ENCODE assay signal across 8 cellular contexts in genomic region chr14:23320584-23321571, GRCh38. TPM values are rescaled to one million over a fixed set of nuclear protein-coding genes. Genes with fewer than 3 reads are reported as not detected.
DNase-seq lines count a peak whose midpoint lies in the region; ATAC-seq, FAIRE-seq and TF ChIP-seq lines count a peak whose summit lies in the region.

TSS of gene PABPN1 (plus strand) at chr14:23321457. CDS start at chr14:23321470, 13 bp downstream.

- H3K4me1 ChIP-seq in BE2C = peaks cover 3% of the 10 kb centered on the region; the same call in 1 of the 2 replicates

- ATAC-seq in HG03460 (IDR thresholded peaks at IDR 0.05; ENCODE audit: unreplicated experiment) = peak; percentile 89

- FAIRE-seq in colon (lab: Jason Lieb, UNC) = peak; percentile 77

- no peaks in the 10 kb centered on the region for H3K27me3 ChIP-seq in BE2C

- DNase-seq in BE2C (peak; percentile 98), GM19240 (ENCODE audit: insufficient read length, low spot score) (peak; percentile 96), NCI-H526 (lab: John Stamatoyannopoulos, UW) (peak; percentile 99), kidney glomerular epithelial cell (lab: John Stamatoyannopoulos, UW) (peak; percentile 100)
- peak; percentile 97 for DNase-seq in activated CD4-positive, alpha-beta T cell treated with anti-CD3 and anti-CD28 coated beads for 48 hours
- DNase-seq in stimulated activated CD4-positive, alpha-beta T cell treated with anti-CD3 and anti-CD28 coated beads, Interleukin-1b, Interleukin-23, amount 100 ng/mL, for 1 hour (ENCODE audit: low read depth in 2 of 2) = peak; percentile 80 to 95

- H3K9me3 ChIP-seq in BE2C = no peaks in the 10 kb centered on the region; the same call in 1 of the 2 replicates

- peaks cover 25% of the 10 kb centered on the region for H3K36me3 ChIP-seq in BE2C

- no peak for TF ChIP-seq CTCF in BE2C (IDR thresholded peaks at IDR 0.05; ENCODE audit: low read depth, low read length)

- H3K4me3 ChIP-seq in BE2C (ENCODE audit: low read depth, low read length) = peak within 1 kb of the TSS; percentile 100

RNA-seq across cellular contexts. Expression of gene PABPN1, which starts in this region (rescaled TPM):
- 156 TPM for polyA plus RNA-seq in BE2C (2012; ENCODE audit: insufficient read depth, insufficient read length, low read depth)

Comparison
In these comparisons a context has a peak if more than half of its experiments do, and no peak if none do; other contexts are left out.
1. Peak in every context shown above with its lines: DNase-seq, ATAC-seq and H3K4me3 ChIP-seq.